Comparison of ENCODE assay signal across 15 cellular contexts in the genomic region with DNA sequence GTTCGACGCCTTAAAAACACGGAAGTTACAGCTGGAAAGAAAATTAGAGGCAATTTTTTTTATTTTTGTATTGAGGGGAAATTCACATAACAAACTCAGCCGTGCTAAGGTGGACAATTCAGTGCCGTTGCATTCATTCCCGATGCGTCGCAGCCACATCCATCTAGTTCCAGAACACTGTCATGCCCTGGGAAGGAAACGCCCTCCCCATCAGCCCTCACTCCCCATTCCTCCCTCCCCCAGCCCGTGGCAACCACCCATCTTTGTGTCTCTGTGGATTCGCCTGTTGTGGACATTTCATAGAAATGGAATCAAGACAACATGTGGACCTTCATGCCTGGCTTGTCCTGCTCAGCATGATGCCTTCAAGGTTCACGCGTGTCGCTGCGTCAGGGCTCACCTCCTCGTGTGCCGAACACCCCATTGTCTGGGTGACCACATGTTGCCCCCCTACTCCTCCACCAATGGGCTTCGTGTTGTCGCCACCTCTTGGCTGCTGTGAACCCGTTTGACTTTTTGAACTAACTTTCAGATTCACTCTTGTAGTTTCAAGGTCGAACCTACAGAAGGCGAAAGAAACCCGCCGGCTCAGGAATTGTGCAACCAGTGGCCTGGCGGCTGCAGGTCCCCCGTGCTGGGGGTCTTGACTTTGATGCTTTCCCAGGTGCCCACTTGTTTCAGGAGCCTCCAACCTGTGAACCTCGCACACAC. TPM values are rescaled to one million over a fixed set of nuclear protein-coding genes. Genes with fewer than 3 reads are reported as not detected.
A peak's percentile ranks its signal among the peaks of the same experiment; 100 is the strongest.
DNase-seq lines count a peak whose midpoint lies in the region; ATAC-seq, FAIRE-seq and TF ChIP-seq lines count a peak whose summit lies in the region.
"Had no signal": no experiment of that assay in that cellular context is flagged by ENCODE, and none has a peak within 500 bp of the region (broad histone marks: within the 10 kb centered on the region; RNA-seq: fewer than 3 reads in every experiment).

No MANE protein-coding gene starts in this region.

- FAIRE-seq in HepG2 (lab: Jason Lieb, UNC), result no peak
- FAIRE-seq: A204.1 had no signal

- H2AFZ ChIP-seq in HCT116 (ENCODE audit: low read depth, low read length, poor library complexity, severe bottlenecking) (no peak overlapping the region), HepG2 (ENCODE audit: low read length) (no peak overlapping the region)

- H3K27me3 Mint-ChIP-seq in activated CD4-positive, alpha-beta T cell treated with anti-CD3 and anti-CD28 coated beads for 36 hours, result no peaks in the 10 kb centered on the region
- no peaks in the 10 kb centered on the region for H3K27me3 Mint-ChIP-seq in activated CD4-positive, alpha-beta T cell treated with anti-CD3 and anti-CD28 coated beads, Interleukin-2, amount 10 ng/mL, durations not matched to agents 7 days and 5 days

- peak overlapping the region; percentile 19 for H3K4me3 Mint-ChIP-seq in activated CD4-positive, alpha-beta T cell treated with anti-CD3 and anti-CD28 coated beads for 36 hours
- H3K4me3 Mint-ChIP-seq in activated CD4-positive, alpha-beta T cell treated with anti-CD3 and anti-CD28 coated beads, Interleukin-2, amount 10 ng/mL, durations not matched to agents 7 days and 5 days, result no peak overlapping the region
- H3K4me3 Mint-ChIP-seq: CD14-positive monocyte had no signal

- H3K9me3 ChIP-seq in HCT116 (ENCODE audit: control insufficient read depth in 1 of 2, insufficient read depth in 1 of 2, low read depth in 1 of 2, low read length in 2 of 2), result no peaks in the 10 kb centered on the region
- no peaks in the 10 kb centered on the region for H3K9me3 ChIP-seq in HepG2 (ENCODE audit: low read length)
- H3K9me3 ChIP-seq: adrenal gland, left ventricle myocardium inferior, MG63 had no signal

- H3K79me2 ChIP-seq in HCT116 (ENCODE audit: insufficient read depth, low read length), result no peaks in the 10 kb centered on the region
- H3K79me2 ChIP-seq in HepG2 (ENCODE audit: insufficient read depth, low read length), result no peaks in the 10 kb centered on the region

- no peak for TF ChIP-seq CTCF in HCT116 (IDR thresholded peaks at IDR 0.05 in 2 of 3, conservative IDR thresholded peaks at IDR 0.05 in 1 of 3; ENCODE audit: borderline replicate concordance in 1 of 3, insufficient read depth in 1 of 3, low read depth in 2 of 3, low read length in 2 of 3)
- TF ChIP-seq CTCF in HepG2 (CRISPR knock-in tag; IDR thresholded peaks at IDR 0.05), result peak; percentile 54

- H3K27me3 ChIP-seq in HCT116 (ENCODE audit: insufficient read depth, low read length) (no peaks in the 10 kb centered on the region), HepG2 (ENCODE audit: control insufficient read depth in 1 of 2, insufficient read depth in 2 of 2, low read length in 2 of 2) (no peaks in the 10 kb centered on the region)
- H3K27me3 ChIP-seq: adrenal gland, MG63 had no signal

- intact Hi-C loops in activated CD4-positive, alpha-beta T cell treated with anti-CD3 and anti-CD28 coated beads for 36 hours (cut with DNase I, micrococcal nuclease), result loop anchor here (1.0 to 10.0 kb wide), 5 partner anchors 15 to 960 kb away; partner anchors contain the start of gene TRAF2 (in 1 of the 2)
- intact Hi-C loops in HCT116 (cut with micrococcal nuclease) (no loop called here), HepG2 (cut with micrococcal nuclease; ENCODE audit: unreplicated experiment) (no loop called here)

- TF ChIP-seq EP300 in HepG2 (IDR thresholded peaks at IDR 0.05; ENCODE audit: low read depth in 2 of 2, low read length in 2 of 2), result no peak
- no peak for TF ChIP-seq EP300 in HepG2 (CRISPR knock-in tag; IDR thresholded peaks at IDR 0.05; ENCODE audit: borderline replicate concordance)

- no peaks in the 10 kb centered on the region for H3K9me3 Mint-ChIP-seq in activated CD4-positive, alpha-beta T cell treated with anti-CD3 and anti-CD28 coated beads for 36 hours (ENCODE audit: low read depth)
- no peaks in the 10 kb centered on the region for H3K9me3 Mint-ChIP-seq in activated CD4-positive, alpha-beta T cell treated with anti-CD3 and anti-CD28 coated beads, Interleukin-2, amount 10 ng/mL, durations not matched to agents 7 days and 5 days

- H3K4me3 ChIP-seq in HCT116 (replicated peaks in 1 of 2; ENCODE audit: low read depth in 1 of 2, low read length in 2 of 2), result no peak overlapping the region
- no peak overlapping the region for H3K4me3 ChIP-seq in HepG2 (replicated peaks in 1 of 3; ENCODE audit: insufficient read depth in 1 of 3, low read depth in 2 of 3, low read length in 3 of 3)
- H3K4me3 ChIP-seq: adrenal gland, left ventricle myocardium inferior, MG63 had no signal

- peaks cover 12% of the 10 kb centered on the region for H3K36me3 Mint-ChIP-seq in activated CD4-positive, alpha-beta T cell treated with anti-CD3 and anti-CD28 coated beads for 36 hours (ENCODE audit: low read depth)
- no peaks in the 10 kb centered on the region for H3K36me3 Mint-ChIP-seq in activated CD4-positive, alpha-beta T cell treated with anti-CD3 and anti-CD28 coated beads, Interleukin-2, amount 10 ng/mL, durations not matched to agents 7 days and 5 days (ENCODE audit: low read depth)

- H3K4me1 ChIP-seq in HCT116 (ENCODE audit: control insufficient read depth in 1 of 2, insufficient read depth in 2 of 2, low read length in 2 of 2) (peaks cover 20 to 37% of the 10 kb centered on the region in 2 experiments), HepG2 (ENCODE audit: insufficient read depth, low read length) (no peaks in the 10 kb centered on the region)
- H3K4me1 ChIP-seq: adrenal gland had no signal

- TF ChIP-seq RAD21 in HCT116 (IDR thresholded peaks at IDR 0.05; ENCODE audit: low read depth) (no peak), HepG2 (CRISPR knock-in tag; IDR thresholded peaks at IDR 0.05) (no peak)

- peaks cover 39% of the 10 kb centered on the region for H3K4me1 Mint-ChIP-seq in activated CD4-positive, alpha-beta T cell treated with anti-CD3 and anti-CD28 coated beads for 36 hours
- H3K4me1 Mint-ChIP-seq in activated CD4-positive, alpha-beta T cell treated with anti-CD3 and anti-CD28 coated beads, Interleukin-2, amount 10 ng/mL, durations not matched to agents 7 days and 5 days, result peaks cover 18% of the 10 kb centered on the region

- DNase-seq in activated CD4-positive, alpha-beta T cell treated with anti-CD3 and anti-CD28 coated beads for 36 hours, result peak; percentile 64
- no peak for DNase-seq in activated CD4-positive, alpha-beta T cell treated with anti-CD3 and anti-CD28 coated beads, Interleukin-2, amount 10 ng/mL, durations not matched to agents 7 days and 5 days
- DNase-seq in HCT116 (ENCODE audit: low read depth, low spot score), result no peak
- DNase-seq in activated T-helper 9 cell treated with anti-CD3 and anti-CD28 coated beads, Interleukin-2, amount 50 U/mL, for 16 hours (ENCODE audit: low read depth), result peak; percentile 11
- DNase-seq in HepG2 (ENCODE audit: low spot score), result peak; percentile 30
- no peak for DNase-seq in T-helper 9 cell
- DNase-seq in NOMO-1 treated with DMSO at 0.1 percent for 48 hours (lab: John Stamatoyannopoulos, UW; ENCODE audit: unreplicated experiment), result no peak
- DNase-seq: adrenal gland; effector CD8-positive, alpha-beta T cell; left ventricle myocardium inferior; MG63; NCI-H187 treated with DMSO at 0.1 percent for 48 hours had no signal

- H3K36me3 ChIP-seq in HCT116 (ENCODE audit: control insufficient read depth in 1 of 2, insufficient read depth in 2 of 2, low read length in 2 of 2) (peaks cover 0 to 3% of the 10 kb centered on the region in 2 experiments; a peak in 1 of 4 replicates), HepG2 (replicated peaks in 1 of 2; ENCODE audit: control insufficient read depth in 1 of 2, insufficient read depth in 2 of 2, low read length in 2 of 2) (no peaks in the 10 kb centered on the region; a peak in 2 of 5 replicates)
- H3K36me3 ChIP-seq: adrenal gland, MG63 had no signal

- H4K20me1 ChIP-seq in HCT116 (ENCODE audit: insufficient read depth), result no peaks in the 10 kb centered on the region
- no peaks in the 10 kb centered on the region for H4K20me1 ChIP-seq in HepG2 (ENCODE audit: insufficient read depth, low read length)

- POLR2A ChIA-PET in activated CD4-positive, alpha-beta T cell treated with anti-CD3 and anti-CD28 coated beads for 36 hours (lab: Charles Lee), result interaction anchor here (0.6 to 1.5 kb wide), 5 partner anchors 16 to 37 kb away, joined by 3 to 12 read pairs (median 4); partner anchors contain the start of genes CAMSAP1 and UBAC1
- POLR2A ChIA-PET in activated CD4-positive, alpha-beta T cell treated with anti-CD3 and anti-CD28 coated beads, Interleukin-2, amount 10 ng/mL, durations not matched to agents 7 days and 5 days (lab: Charles Lee), result no interaction called here
- POLR2A ChIA-PET in HCT116 (lab: Charles Lee) (no interaction called here), HepG2 (lab: Yijun Ruan, JAX) (no interaction called here)

- H3K27ac ChIP-seq in HCT116 (ENCODE audit: low read depth, low read length), result peak overlapping the region; percentile 17; the same call in 1 of the 2 replicates
- H3K27ac ChIP-seq in HepG2 (ENCODE audit: extremely low read length, insufficient read depth, low read length), result no peak overlapping the region
- H3K27ac ChIP-seq: adrenal gland, left ventricle myocardium inferior had no signal

- no peak for TF ChIP-seq POLR2A in HCT116 (IDR thresholded peaks at IDR 0.05; ENCODE audit: borderline replicate concordance, extremely low read depth, insufficient read depth, insufficient read length)
- no peak for TF ChIP-seq POLR2A in HepG2 (IDR thresholded peaks at IDR 0.05; ENCODE audit: insufficient read depth in 1 of 2, low read depth in 2 of 2, low read length in 2 of 2)

- BruUV-seq in HCT116 (replicated peaks; lab: Mats Ljungman, UMichigan) (no TSS peak), HepG2 (replicated peaks; lab: Mats Ljungman, UMichigan) (no TSS peak)

- CTCF ChIA-PET in activated CD4-positive, alpha-beta T cell treated with anti-CD3 and anti-CD28 coated beads for 36 hours (lab: Charles Lee), result interaction anchor here (0.6 to 2.3 kb wide), 6 partner anchors 15 to 61 kb away, joined by 3 to 11 read pairs (median 4); partner anchors contain the start of gene UBAC1
- CTCF ChIA-PET in activated CD4-positive, alpha-beta T cell treated with anti-CD3 and anti-CD28 coated beads, Interleukin-2, amount 10 ng/mL, durations not matched to agents 7 days and 5 days (lab: Charles Lee), result interaction anchor here (0.8 to 1.6 kb wide), 4 partner anchors 11 to 49 kb away, joined by 3 to 4 read pairs (median 3); no protein-coding TSS in a partner anchor
- CTCF ChIA-PET in HCT116 (lab: Charles Lee), result no interaction called here
- CTCF ChIA-PET in HepG2 (lab: Yijun Ruan, JAX; ENCODE audit: low intra/inter-chr PET ratio, low total read pairs), result no interaction called here

- in situ Hi-C loops in HepG2 (cut with HindIII; ENCODE audit: extremely low pct_ligation_motif_present, low pct_unique_long_range_greater_than_20kb), result no loop called here

- no peak for ATAC-seq in activated CD4-positive, alpha-beta T cell treated with anti-CD3 and anti-CD28 coated beads for 36 hours
- no peak for ATAC-seq in HCT116
- ATAC-seq in HepG2, result no peak
- ATAC-seq in HG02870 (IDR thresholded peaks at IDR 0.05; ENCODE audit: unreplicated experiment), result no peak

- H3K4me2 ChIP-seq in HCT116 (ENCODE audit: low read length), result no peak overlapping the region
- no peak overlapping the region for H3K4me2 ChIP-seq in HepG2 (ENCODE audit: low read depth, low read length)

- WGBS in HepG2 (ENCODE audit: low lambda C conversion rate), result 78% methylated on average over 27 of the region's 27 CpGs

- H3K9me2 ChIP-seq in HCT116 (ENCODE audit: insufficient read depth), result no peaks in the 10 kb centered on the region

- peak overlapping the region; percentile 94 for H3K27ac Mint-ChIP-seq in activated CD4-positive, alpha-beta T cell treated with anti-CD3 and anti-CD28 coated beads for 36 hours
- no peak overlapping the region for H3K27ac Mint-ChIP-seq in activated CD4-positive, alpha-beta T cell treated with anti-CD3 and anti-CD28 coated beads, Interleukin-2, amount 10 ng/mL, durations not matched to agents 7 days and 5 days

- RAD21 ChIA-PET in HCT116 (lab: Charles Lee; ENCODE audit: low non-redundant PET in 1 of 2, low total read pairs in 2 of 2, uncharacterized antibody in 2 of 2, unreplicated experiment in 2 of 2), result no interaction called here

- H3K9ac ChIP-seq in HCT116 (ENCODE audit: low read length), result no peak overlapping the region
- no peak overlapping the region for H3K9ac ChIP-seq in HepG2 (ENCODE audit: insufficient read depth, low read depth, low read length)

RNA-seq across cellular contexts. Expression of gene CAMSAP1, which starts 17.4 kb away (rescaled TPM):
- total RNA-seq in activated CD4-positive, alpha-beta T cell treated with anti-CD3 and anti-CD28 coated beads for 36 hours, result 10 to 100 TPM; 31.2 to 33.4 TPM
- total RNA-seq in activated CD4-positive, alpha-beta T cell treated with anti-CD3 and anti-CD28 coated beads, Interleukin-2, amount 10 ng/mL, durations not matched to agents 7 days and 5 days, result 10 to 100 TPM; 20.4 to 22.7 TPM
- total RNA-seq in HCT116 (2021; ENCODE audit: unreplicated experiment) (33.1 TPM), HepG2 (2016; rRNA removed; fragmentation: Illumina TruSeq; extraction: Trizol) (10.2 and 12.4 TPM in 2 replicates)
- polyA plus RNA-seq in HCT116 (2012), result 17.8 and 18.1 TPM in 2 replicates
- 177 and 181 TPM in 2 replicates for total RNA-seq in HepG2 (2016; cell fraction: cytosol; rRNA removed; fragmentation: Illumina TruSeq; extraction: Trizol; ENCODE audit: low read depth)
- total RNA-seq in HepG2 (2016; cell fraction: insoluble cytoplasmic fraction; rRNA removed; fragmentation: Illumina TruSeq; extraction: Trizol), result 8.9 and 16.6 TPM in 2 replicates
- 41.6 and 42.6 TPM in 2 replicates for total RNA-seq in HepG2 (2016; cell fraction: membrane; rRNA removed; fragmentation: Illumina TruSeq; extraction: Trizol)
- 13.3 and 18.1 TPM in 2 replicates for total RNA-seq in HepG2 (2016; cell fraction: nucleus; rRNA removed; fragmentation: Illumina TruSeq; extraction: Trizol)
- 3.8 and 4.1 TPM in 2 replicates for polyA plus RNA-seq in HepG2 (2011; rRNA removed)
- 4.6 and 6.9 TPM in 2 replicates for polyA plus RNA-seq in HepG2 (2011; cell fraction: cytosol; rRNA removed)
- polyA plus RNA-seq in HepG2 (2011; cell fraction: nucleus; rRNA removed), result 5.7 and 6.6 TPM in 2 replicates
- polyA plus RNA-seq in HepG2 (2012), result 6.8 and 8.3 TPM in 2 replicates
- 0.67 and 0.97 TPM in 2 replicates for polyA plus RNA-seq in HepG2 (2016; cell fraction: cytosol; fragmentation: Illumina TruSeq; extraction: Trizol; ENCODE audit: low read depth)
- polyA plus RNA-seq in HepG2 (2016; cell fraction: insoluble cytoplasmic fraction; fragmentation: Illumina TruSeq; extraction: Trizol; ENCODE audit: low read depth), result 8.6 and 9.1 TPM in 2 replicates
- 2.4 and 2.5 TPM in 2 replicates for polyA plus RNA-seq in HepG2 (2016; cell fraction: membrane; fragmentation: Illumina TruSeq; extraction: Trizol; ENCODE audit: low read depth)
- polyA plus RNA-seq in HepG2 (2016; cell fraction: nucleus; fragmentation: Illumina TruSeq; extraction: Trizol; ENCODE audit: insufficient read depth, low read depth), result 13.6 and 16.2 TPM in 2 replicates
- 13.5 and 58.6 TPM in 2 replicates for polyA minus RNA-seq in HepG2 (2011; rRNA and poly(A)+ RNA removed; ENCODE audit: low replicate concordance)
- polyA minus RNA-seq in HepG2 (2011; cell fraction: cytosol; rRNA and poly(A)+ RNA removed), result 18.0 and 25.6 TPM in 2 replicates
- 10.9 and 12.2 TPM in 2 replicates for polyA minus RNA-seq in HepG2 (2011; cell fraction: nucleus; rRNA and poly(A)+ RNA removed)

RNA-seq across cellular contexts. Expression of gene UBAC1, which starts 36.4 kb away (rescaled TPM):
- total RNA-seq in activated CD4-positive, alpha-beta T cell treated with anti-CD3 and anti-CD28 coated beads for 36 hours, result 10 to 100 TPM; 41.7 to 42.8 TPM
- 10 to 100 TPM; 29.7 to 32.6 TPM for total RNA-seq in activated CD4-positive, alpha-beta T cell treated with anti-CD3 and anti-CD28 coated beads, Interleukin-2, amount 10 ng/mL, durations not matched to agents 7 days and 5 days
- total RNA-seq in HCT116 (2021; ENCODE audit: unreplicated experiment), result 54.8 TPM
- polyA plus RNA-seq in HCT116 (2012), result 37.7 and 48.4 TPM in 2 replicates
- total RNA-seq in HepG2 (2016; rRNA removed; fragmentation: Illumina TruSeq; extraction: Trizol), result 28.7 and 32.2 TPM in 2 replicates
- 64.3 and 65.0 TPM in 2 replicates for total RNA-seq in HepG2 (2016; cell fraction: cytosol; rRNA removed; fragmentation: Illumina TruSeq; extraction: Trizol; ENCODE audit: low read depth)
- 24.0 and 31.6 TPM in 2 replicates for total RNA-seq in HepG2 (2016; cell fraction: insoluble cytoplasmic fraction; rRNA removed; fragmentation: Illumina TruSeq; extraction: Trizol)
- total RNA-seq in HepG2 (2016; cell fraction: membrane; rRNA removed; fragmentation: Illumina TruSeq; extraction: Trizol), result 72.1 and 78.0 TPM in 2 replicates
- total RNA-seq in HepG2 (2016; cell fraction: nucleus; rRNA removed; fragmentation: Illumina TruSeq; extraction: Trizol), result 18.2 and 19.5 TPM in 2 replicates
- polyA plus RNA-seq in HepG2 (2011; rRNA removed), result 30.2 and 34.1 TPM in 2 replicates
- polyA plus RNA-seq in HepG2 (2011; cell fraction: cytosol; rRNA removed), result 21.2 and 27.8 TPM in 2 replicates
- 62.0 and 64.4 TPM in 2 replicates for polyA plus RNA-seq in HepG2 (2011; cell fraction: nucleus; rRNA removed)
- 11.8 and 12.0 TPM in 2 replicates for polyA plus RNA-seq in HepG2 (2012)
- 61.3 and 64.0 TPM in 2 replicates for polyA plus RNA-seq in HepG2 (2016; cell fraction: cytosol; fragmentation: Illumina TruSeq; extraction: Trizol; ENCODE audit: low read depth)
- polyA plus RNA-seq in HepG2 (2016; cell fraction: insoluble cytoplasmic fraction; fragmentation: Illumina TruSeq; extraction: Trizol; ENCODE audit: low read depth), result 30.7 and 32.1 TPM in 2 replicates
- 65.3 TPM in 2 replicates for polyA plus RNA-seq in HepG2 (2016; cell fraction: membrane; fragmentation: Illumina TruSeq; extraction: Trizol; ENCODE audit: low read depth)
- polyA plus RNA-seq in HepG2 (2016; cell fraction: nucleus; fragmentation: Illumina TruSeq; extraction: Trizol; ENCODE audit: insufficient read depth, low read depth), result 36.3 and 39.7 TPM in 2 replicates
- 13.4 and 58.0 TPM in 2 replicates for polyA minus RNA-seq in HepG2 (2011; rRNA and poly(A)+ RNA removed; ENCODE audit: low replicate concordance)
- 6.0 and 8.0 TPM in 2 replicates for polyA minus RNA-seq in HepG2 (2011; cell fraction: cytosol; rRNA and poly(A)+ RNA removed)
- polyA minus RNA-seq in HepG2 (2011; cell fraction: nucleus; rRNA and poly(A)+ RNA removed), result 11.2 and 18.6 TPM in 2 replicates

Comparison
In these comparisons a context has a peak if more than half of its experiments do, and no peak if none do; other contexts are left out.
1. DNase-seq: peak in activated CD4-positive, alpha-beta T cell treated with anti-CD3 and anti-CD28 coated beads for 36 hours (single experiment), activated T-helper 9 cell treated with anti-CD3 and anti-CD28 coated beads, Interleukin-2, amount 50 U/mL, for 16 hours (single experiment) and HepG2 (single experiment); none in activated CD4-positive, alpha-beta T cell treated with anti-CD3 and anti-CD28 coated beads, Interleukin-2, amount 10 ng/mL, durations not matched to agents 7 days and 5 days (single experiment), HCT116 (single experiment), T-helper 9 cell (single experiment) and NOMO-1 treated with DMSO at 0.1 percent for 48 hours (single experiment).
2. CTCF ChIA-PET loops: an anchor here in activated CD4-positive, alpha-beta T cell treated with anti-CD3 and anti-CD28 coated beads for 36 hours (0.6 to 2.3 kb wide) and activated CD4-positive, alpha-beta T cell treated with anti-CD3 and anti-CD28 coated beads, Interleukin-2, amount 10 ng/mL, durations not matched to agents 7 days and 5 days (0.8 to 1.6 kb wide); none called in HCT116 and HepG2.
3. intact Hi-C loops: an anchor here in activated CD4-positive, alpha-beta T cell treated with anti-CD3 and anti-CD28 coated beads for 36 hours (1.0 to 10.0 kb wide); none called in HCT116 and HepG2.